In the genomic region with DNA sequence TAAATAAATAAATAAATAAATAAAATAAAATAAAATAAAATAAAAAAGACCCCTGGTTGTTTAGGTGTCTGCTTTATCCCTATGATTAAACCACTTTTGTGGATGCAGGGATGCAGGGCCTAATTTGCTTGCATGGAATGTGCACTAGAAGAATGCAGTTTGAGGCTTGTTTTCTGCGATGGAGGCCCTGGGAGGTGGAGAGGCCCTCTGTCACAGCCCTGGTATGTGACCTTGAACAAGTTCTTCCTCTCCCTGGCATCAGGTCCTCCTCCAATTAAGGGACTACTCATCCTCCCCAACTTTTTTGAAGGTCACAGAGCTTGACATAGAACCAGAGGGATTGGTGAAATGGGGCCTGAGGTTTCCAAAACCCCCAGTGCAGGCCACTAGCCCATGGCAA, we compare ENCODE assay signal across 25 cellular contexts. TPM values are rescaled to one million over a fixed set of nuclear protein-coding genes. Genes with fewer than 3 reads are reported as not detected.
DNase-seq lines count a peak whose midpoint lies in the region; ATAC-seq, FAIRE-seq and TF ChIP-seq lines count a peak whose summit lies in the region.
"Had no signal": no experiment of that assay in that cellular context is flagged by ENCODE, and none has a peak within 500 bp of the region (broad histone marks: within the 10 kb centered on the region; RNA-seq: fewer than 3 reads in every experiment).

No MANE protein-coding gene starts in this region.

- TF ChIP-seq CTCF in left ventricle myocardium inferior (IDR thresholded peaks at IDR 0.05; ENCODE audit: borderline replicate concordance) (no peak), astrocyte (IDR thresholded peaks at IDR 0.05; ENCODE audit: insufficient read depth, low read depth, low read length) (no peak)

- no peak for FAIRE-seq in astrocyte (lab: Jason Lieb, UNC)
- FAIRE-seq: D721Med, GM12878, RCC 7860 had no signal

- no peaks in the 10 kb centered on the region for H3K79me2 ChIP-seq in astrocyte (ENCODE audit: insufficient read depth, low read length)

- H3K27me3 Mint-ChIP-seq in astrocyte (ENCODE audit: low read depth, unreplicated experiment), result peaks cover 15% of the 10 kb centered on the region

- intact Hi-C loops in left ventricle myocardium inferior (cut with micrococcal nuclease), result no loop called here
- intact Hi-C loops in left cardiac atrium (cut with DNase I), result no loop called here

- ATAC-seq in left cardiac atrium (no peak), GM18502 (IDR thresholded peaks at IDR 0.05; ENCODE audit: poor library complexity, unreplicated experiment) (no peak)
- ATAC-seq: GM12878, GM23338 had no signal

- H3K4me3 ChIP-seq in left ventricle myocardium inferior, result no peak overlapping the region
- H3K4me3 ChIP-seq in astrocyte (ENCODE audit: insufficient read depth, low read depth, low read length), result no peak overlapping the region
- H3K4me3 ChIP-seq: GM12878, GM23338, HAP-1 had no signal

- no peak overlapping the region for H3K9ac ChIP-seq in astrocyte (ENCODE audit: low read length)
- H3K9ac ChIP-seq: KMS-11 had no signal

- H3K4me2 ChIP-seq in astrocyte (ENCODE audit: low read length), result no peak overlapping the region
- H3K4me2 ChIP-seq: GM23338, KMS-11 had no signal

- peak overlapping the region; percentile 58 for H3K27ac Mint-ChIP-seq in astrocyte (ENCODE audit: unreplicated experiment)
- H3K27ac Mint-ChIP-seq: B cell had no signal

- H4K20me1 ChIP-seq in astrocyte (ENCODE audit: insufficient read depth, low read length), result no peaks in the 10 kb centered on the region

- H3K4me1 ChIP-seq in left ventricle myocardium inferior, result peaks cover 33% of the 10 kb centered on the region
- H3K4me1 ChIP-seq in astrocyte (ENCODE audit: insufficient read depth, low read length), result peaks cover 3% of the 10 kb centered on the region
- H3K4me1 ChIP-seq: HAP-1 had no signal

- DNase-seq in left ventricle myocardium inferior (no peak), left cardiac atrium (no peak), GM04503 (ENCODE audit: low read depth) (peak; percentile 3), astrocyte (ENCODE audit: low read depth) (peak; percentile 16), kidney tubule cell (ENCODE audit: low spot score) (peak; percentile 49), NCI-H1930 (lab: John Stamatoyannopoulos, UW) (no peak)
- no peak for DNase-seq in effector CD8-positive, alpha-beta T cell (lab: John Stamatoyannopoulos, UW)
- DNase-seq: NCI-H1105, NCI-H1694, NCI-H2081 treated with DMSO at 0.1 percent for 48 hours, NCI-H2171 treated with DMSO at 0.1 percent for 48 hours, NCI-H446, NCI-H526, OCI-M1 had no signal

- H2AFZ ChIP-seq in astrocyte (ENCODE audit: low read depth, low read length), result no peak overlapping the region
- H2AFZ ChIP-seq: GM23338 had no signal

- peaks cover 5% of the 10 kb centered on the region for H3K36me3 ChIP-seq in left ventricle myocardium inferior
- no peaks in the 10 kb centered on the region for H3K36me3 ChIP-seq in astrocyte (ENCODE audit: insufficient read depth, low read length)
- H3K36me3 ChIP-seq: HAP-1 had no signal

- H3K9me3 ChIP-seq in left ventricle myocardium inferior (replicated peaks) (no peaks in the 10 kb centered on the region), astrocyte (ENCODE audit: insufficient read depth, low read depth, low read length) (no peaks in the 10 kb centered on the region)
- H3K9me3 ChIP-seq: HAP-1 had no signal

- no peak overlapping the region for H3K4me3 Mint-ChIP-seq in astrocyte (ENCODE audit: unreplicated experiment)
- H3K4me3 Mint-ChIP-seq: B cell, CD14-positive monocyte, GM23338 had no signal

- peak overlapping the region; percentile 82 for H3K27ac ChIP-seq in left ventricle myocardium inferior (replicated peaks)
- H3K27ac ChIP-seq in astrocyte (ENCODE audit: low read depth, low read length), result no peak overlapping the region
- H3K27ac ChIP-seq: HL-60, KMS-11 had no signal

- no peaks in the 10 kb centered on the region for H3K9me3 Mint-ChIP-seq in astrocyte (ENCODE audit: unreplicated experiment)
- H3K9me3 Mint-ChIP-seq: CD14-positive monocyte, GM23338 had no signal

- H3K4me1 Mint-ChIP-seq in astrocyte (ENCODE audit: low read depth, unreplicated experiment), result peaks cover 4% of the 10 kb centered on the region
- H3K4me1 Mint-ChIP-seq: B cell, CD14-positive monocyte had no signal

- H3K27me3 ChIP-seq in left ventricle myocardium inferior (ENCODE audit: low read depth) (peaks cover 4% of the 10 kb centered on the region), astrocyte (ENCODE audit: insufficient read depth, low read length) (no peaks in the 10 kb centered on the region)

- no peaks in the 10 kb centered on the region for H3K36me3 Mint-ChIP-seq in astrocyte (ENCODE audit: low read depth, unreplicated experiment)
- H3K36me3 Mint-ChIP-seq: CD14-positive monocyte had no signal

RNA-seq across cellular contexts. Expression of a gene that starts 22.7 kb away (rescaled TPM):
- total RNA-seq in left ventricle myocardium inferior, result 45.7 TPM
- 10 to 100 TPM in 1 of 2 donors, 1 to 10 TPM in 1; 7.2 to 15.9 TPM for total RNA-seq in left cardiac atrium
- total RNA-seq in astrocyte, result 0.19 and 0.30 TPM in 2 replicates
- total RNA-seq: A172, B cell, GM12878 had no signal

RNA-seq across cellular contexts. Expression of a gene that starts 35.6 kb away (rescaled TPM):
- 6.0 TPM for total RNA-seq in left ventricle myocardium inferior
- 10 to 100 TPM in 1 of 2 donors, 1 to 10 TPM in 1; 9.2 to 10.1 TPM for total RNA-seq in left cardiac atrium
- 72.6 and 96.0 TPM in 2 replicates for total RNA-seq in astrocyte
- total RNA-seq: B cell had no signal

Comparison
In these comparisons a context has a peak if more than half of its experiments do, and no peak if none do; other contexts are left out.
1. DNase-seq: peak in GM04503 (single experiment), astrocyte (single experiment) and kidney tubule cell (single experiment); none in left ventricle myocardium inferior (single experiment), left cardiac atrium (single experiment), effector CD8-positive, alpha-beta T cell (single experiment) and NCI-H1930 (0 of 2).